ENCODE assay signal across 9 cellular contexts in the genomic region with DNA sequence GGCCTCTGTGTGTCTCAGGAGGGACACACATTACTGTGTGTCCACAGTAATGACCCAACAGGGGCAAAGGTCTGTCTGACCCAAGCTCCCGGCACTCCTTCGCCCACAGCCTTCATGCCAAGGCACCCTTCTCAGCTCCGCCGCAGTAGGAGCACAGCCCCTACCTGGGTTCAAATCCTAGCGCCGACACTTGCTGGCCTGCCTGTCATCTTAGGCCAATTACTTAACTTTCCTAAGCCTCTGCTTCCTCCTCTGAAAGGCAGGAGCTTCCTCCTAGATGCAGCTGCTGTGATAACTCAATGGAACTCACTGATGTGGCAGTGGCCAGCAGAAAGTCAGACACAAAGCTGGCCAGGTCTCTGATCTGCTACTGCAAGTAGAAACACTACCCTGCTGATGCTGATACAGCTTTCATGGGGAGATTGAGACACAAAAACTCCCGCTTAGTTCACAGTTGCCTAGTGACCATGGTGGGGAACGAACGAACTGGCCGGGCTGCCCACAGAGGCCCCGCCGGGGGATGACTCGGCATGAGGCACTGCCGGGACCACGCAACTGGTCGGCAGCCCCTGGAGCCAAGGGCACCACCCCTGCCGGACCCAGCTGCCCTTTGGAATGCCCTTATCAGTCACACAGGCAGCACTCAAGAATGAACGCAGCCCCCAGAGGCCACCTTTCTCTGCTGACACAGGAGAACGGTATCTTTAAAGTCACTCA. TPM values are rescaled to one million over a fixed set of nuclear protein-coding genes. Genes with fewer than 3 reads are reported as not detected.
DNase-seq lines count a peak whose midpoint lies in the region; ATAC-seq, FAIRE-seq and TF ChIP-seq lines count a peak whose summit lies in the region.
"Had no signal": no experiment of that assay in that cellular context is flagged by ENCODE, and none has a peak within 500 bp of the region (broad histone marks: within the 10 kb centered on the region; RNA-seq: fewer than 3 reads in every experiment).

No MANE protein-coding gene starts in this region.

- no peak overlapping the region for H2AFZ ChIP-seq in neuron (ENCODE audit: low read depth, low read length)
- no peak overlapping the region for H2AFZ ChIP-seq in MM.1S (ENCODE audit: low read length)

- H3F3A ChIP-seq in MM.1S (ENCODE audit: insufficient read depth, low read length), result peaks cover 13% of the 10 kb centered on the region

- ATAC-seq in RWPE2 (ENCODE audit: low read depth), result no peak
- ATAC-seq in HG02852 (IDR thresholded peaks at IDR 0.05; ENCODE audit: unreplicated experiment), result no peak

- H3K4me3 ChIP-seq in GM06990 (replicated peaks; ENCODE audit: low read depth, low read length), result peak overlapping the region; percentile 36
- no peak overlapping the region for H3K4me3 ChIP-seq in RWPE2 (ENCODE audit: severe bottlenecking)
- H3K4me3 ChIP-seq in neuron (ENCODE audit: low read length), result peak overlapping the region; percentile 10
- no peak overlapping the region for H3K4me3 ChIP-seq in MM.1S (ENCODE audit: low read length)

- H3K4me1 ChIP-seq in RWPE2 (ENCODE audit: insufficient read depth, poor library complexity, severe bottlenecking) (peaks cover 55% of the 10 kb centered on the region), neuron (ENCODE audit: insufficient read depth, low read length) (peaks cover 34% of the 10 kb centered on the region), MM.1S (ENCODE audit: low read length) (peaks cover 16% of the 10 kb centered on the region)

- FAIRE-seq in D721Med (lab: Jason Lieb, UNC), result no peak

- TF ChIP-seq CTCF in GM06990 (IDR thresholded peaks at IDR 0.05; ENCODE audit: insufficient read depth, low read length, poor library complexity, severe bottlenecking) (no peak), RWPE2 (IDR thresholded peaks at IDR 0.05; ENCODE audit: poor library complexity, severe bottlenecking) (no peak), endothelial cell (IDR thresholded peaks at IDR 0.05; ENCODE audit: unreplicated experiment) (no peak), MM.1S (IDR thresholded peaks at IDR 0.05; ENCODE audit: low read length) (no peak), D721Med (IDR thresholded peaks at IDR 0.05; ENCODE audit: insufficient read depth, missing control alignments) (no peak)

- no peaks in the 10 kb centered on the region for H4K20me1 ChIP-seq in MM.1S (ENCODE audit: insufficient read depth, low read length)

- no peaks in the 10 kb centered on the region for H3K9me2 ChIP-seq in MM.1S (replicated peaks; ENCODE audit: insufficient read depth, low read length)

- no peak overlapping the region for H3K4me3 Mint-ChIP-seq in endothelial cell (ENCODE audit: unreplicated experiment)

- H3K27me3 Mint-ChIP-seq in endothelial cell (ENCODE audit: unreplicated experiment), result peaks cover 5% of the 10 kb centered on the region

- H3K9ac ChIP-seq in MM.1S (ENCODE audit: low read length), result no peak overlapping the region
- H3K9ac ChIP-seq: KMS-11 had no signal

- no peaks in the 10 kb centered on the region for H3K9me3 ChIP-seq in RWPE2 (ENCODE audit: severe bottlenecking)
- no peaks in the 10 kb centered on the region for H3K9me3 ChIP-seq in neuron (ENCODE audit: low read length)
- no peaks in the 10 kb centered on the region for H3K9me3 ChIP-seq in MM.1S (replicated peaks; ENCODE audit: insufficient read depth, low read length)

- H3K79me2 ChIP-seq in MM.1S (ENCODE audit: low read length), result peaks cover 63% of the 10 kb centered on the region

- H3K27me3 ChIP-seq in GM06990 (replicated peaks; ENCODE audit: control insufficient read depth, insufficient read depth, low read length) (no peaks in the 10 kb centered on the region), RWPE2 (ENCODE audit: insufficient read depth, poor library complexity, severe bottlenecking) (no peaks in the 10 kb centered on the region), neuron (ENCODE audit: insufficient read depth, low read length) (no peaks in the 10 kb centered on the region), MM.1S (replicated peaks; ENCODE audit: insufficient read depth, low read length) (no peaks in the 10 kb centered on the region)

- peaks cover 11% of the 10 kb centered on the region for H3K4me1 Mint-ChIP-seq in endothelial cell (ENCODE audit: unreplicated experiment)

- peak overlapping the region; percentile 42 for H3K27ac Mint-ChIP-seq in endothelial cell (ENCODE audit: unreplicated experiment)

- no peak overlapping the region for H3K4me2 ChIP-seq in MM.1S (ENCODE audit: low read depth, low read length)
- H3K4me2 ChIP-seq: KMS-11 had no signal

- DNase-seq in GM06990 (ENCODE audit: extremely low read depth, insufficient read length), result no peak
- no peak for DNase-seq in RWPE2 (ENCODE audit: low spot score)
- no peak for DNase-seq in endothelial cell (ENCODE audit: low spot score)
- no peak for DNase-seq in MM.1S
- no peak for DNase-seq in D721Med (ENCODE audit: insufficient read length, low spot score)
- DNase-seq in OCI-M2 (lab: John Stamatoyannopoulos, UW; ENCODE audit: unreplicated experiment), result no peak

- H3K36me3 ChIP-seq in GM06990 (ENCODE audit: control insufficient read depth, insufficient read depth, low read length), result peaks cover 39% of the 10 kb centered on the region
- peaks cover 57% of the 10 kb centered on the region for H3K36me3 ChIP-seq in RWPE2 (ENCODE audit: low read depth)
- H3K36me3 ChIP-seq in neuron (ENCODE audit: insufficient read depth, low read length), result peaks cover 12% of the 10 kb centered on the region
- H3K36me3 ChIP-seq in MM.1S (replicated peaks; ENCODE audit: insufficient read depth, low read length), result no peaks in the 10 kb centered on the region

- H3K27ac ChIP-seq in RWPE2 (ENCODE audit: poor library complexity, severe bottlenecking), result peak overlapping the region; percentile 99
- no peak overlapping the region for H3K27ac ChIP-seq in MM.1S (ENCODE audit: low read length)

- peaks cover 24% of the 10 kb centered on the region for H3K36me3 Mint-ChIP-seq in endothelial cell (ENCODE audit: low read depth, unreplicated experiment)

- no peaks in the 10 kb centered on the region for H3K9me3 Mint-ChIP-seq in endothelial cell (ENCODE audit: unreplicated experiment)

RNA-seq across cellular contexts. Expression of gene EHD1, which starts 8.1 kb away (rescaled TPM):
- 84.0 TPM for total RNA-seq in endothelial cell (ENCODE audit: unreplicated experiment)

RNA-seq across cellular contexts. Expression of gene CDC42BPG, which starts 25.9 kb away (rescaled TPM):
- 4.1 TPM for total RNA-seq in endothelial cell (ENCODE audit: unreplicated experiment)

RNA-seq across cellular contexts. Expression of gene ATG2A, which starts 46.7 kb away (rescaled TPM):
- 22.4 TPM for total RNA-seq in endothelial cell (ENCODE audit: unreplicated experiment)

RNA-seq across cellular contexts. Expression of gene PPP2R5B, which starts 54.2 kb away (rescaled TPM):
- total RNA-seq in endothelial cell (ENCODE audit: unreplicated experiment), result 13.3 TPM

RNA-seq across cellular contexts. Expression of gene MEN1, which starts 60.0 kb away (rescaled TPM):
- total RNA-seq in endothelial cell (ENCODE audit: unreplicated experiment), result 56.3 TPM

Comparison
In these comparisons a context has a peak if more than half of its experiments do, and no peak if none do; other contexts are left out.
1. H3K4me3 ChIP-seq: peak in GM06990 (single experiment) and neuron (single experiment); none in RWPE2 (single experiment) and MM.1S (single experiment).